ENCODE assay signal across 8 cellular contexts in genomic region chr18:80159713-80160636, GRCh38. TPM values are rescaled to one million over a fixed set of nuclear protein-coding genes. Genes with fewer than 3 reads are reported as not detected.
DNase-seq lines count a peak whose midpoint lies in the region; ATAC-seq and TF ChIP-seq lines count a peak whose summit lies in the region.

No MANE protein-coding gene starts in this region.

- H3K4me1 ChIP-seq in thoracic aorta (ENCODE audit: control insufficient read depth in 1 of 2, low read depth in 2 of 2) (no peaks in the 10 kb centered on the region), foreskin keratinocyte (no peaks in the 10 kb centered on the region)

- intact Hi-C loops in left colon (cut with DNase I, micrococcal nuclease), result no loop called here

- ATAC-seq in HG02970 (IDR thresholded peaks at IDR 0.05; ENCODE audit: low FRiP score, unreplicated experiment) (peak; percentile 57), left colon (peak; percentile 45), thoracic aorta (ENCODE audit: insufficient number of reproducible peaks, low FRiP score, low read depth) (no peak), HG02884 (IDR thresholded peaks at IDR 0.05; ENCODE audit: unreplicated experiment) (no peak), GM21381 (IDR thresholded peaks at IDR 0.05; ENCODE audit: unreplicated experiment) (no peak), HG03520 (IDR thresholded peaks at IDR 0.05; ENCODE audit: unreplicated experiment) (no peak), foreskin keratinocyte (no peak)

- peaks cover 4% of the 10 kb centered on the region for H3K9me3 ChIP-seq in thoracic aorta

- no peak overlapping the region for H3K27ac Mint-ChIP-seq in activated naive CD8-positive, alpha-beta T cell

- H3K27me3 Mint-ChIP-seq in activated naive CD8-positive, alpha-beta T cell, result peaks cover 6% of the 10 kb centered on the region

- DNase-seq in left colon (peak in 1 of 2 donors; percentile 35), thoracic aorta (ENCODE audit: low spot score) (no peak), foreskin keratinocyte (no peak)

- H3K36me3 Mint-ChIP-seq in activated naive CD8-positive, alpha-beta T cell, result no peaks in the 10 kb centered on the region

- H3K4me3 ChIP-seq in thoracic aorta, result peak overlapping the region; percentile 55

- no peaks in the 10 kb centered on the region for H3K36me3 ChIP-seq in thoracic aorta

- H3K4me3 Mint-ChIP-seq in activated naive CD8-positive, alpha-beta T cell, result peak overlapping the region; percentile 63

- peaks cover 2% of the 10 kb centered on the region for H3K4me1 Mint-ChIP-seq in activated naive CD8-positive, alpha-beta T cell (ENCODE audit: low read depth)

- no peaks in the 10 kb centered on the region for H3K27me3 ChIP-seq in thoracic aorta (replicated peaks; ENCODE audit: insufficient read depth)
- H3K27me3 ChIP-seq in foreskin keratinocyte, result no peaks in the 10 kb centered on the region

- peak; percentile 42 for TF ChIP-seq CTCF in thoracic aorta (IDR thresholded peaks at IDR 0.05)
- no peak for TF ChIP-seq CTCF in foreskin keratinocyte (conservative IDR thresholded peaks at IDR 0.05)

- no peak overlapping the region for H3K27ac ChIP-seq in thoracic aorta
- no peak overlapping the region for H3K27ac ChIP-seq in foreskin keratinocyte

- peaks cover 7% of the 10 kb centered on the region for H3K9me3 Mint-ChIP-seq in activated naive CD8-positive, alpha-beta T cell (ENCODE audit: low read depth)

RNA-seq across cellular contexts. Expression of gene ADNP2, which starts 50.9 kb away (rescaled TPM):
- total RNA-seq in left colon, result 10 to 100 TPM; 17.6 to 20.6 TPM
- total RNA-seq in thoracic aorta, result 10 to 100 TPM; 15.6 to 21.6 TPM
- total RNA-seq in foreskin keratinocyte, result 23.6 and 23.9 TPM in 2 replicates
- polyA plus RNA-seq in foreskin keratinocyte, result 5.7 and 7.0 TPM in 2 replicates

Comparison
In these comparisons a context has a peak if more than half of its experiments do, and no peak if none do; other contexts are left out.
1. ATAC-seq: peak in HG02970 (single experiment) and left colon (single experiment); none in thoracic aorta (single experiment), HG02884 (single experiment), GM21381 (single experiment), HG03520 (single experiment) and foreskin keratinocyte (single experiment).